ENCODE assay signal across 6 cellular contexts in the genomic region with DNA sequence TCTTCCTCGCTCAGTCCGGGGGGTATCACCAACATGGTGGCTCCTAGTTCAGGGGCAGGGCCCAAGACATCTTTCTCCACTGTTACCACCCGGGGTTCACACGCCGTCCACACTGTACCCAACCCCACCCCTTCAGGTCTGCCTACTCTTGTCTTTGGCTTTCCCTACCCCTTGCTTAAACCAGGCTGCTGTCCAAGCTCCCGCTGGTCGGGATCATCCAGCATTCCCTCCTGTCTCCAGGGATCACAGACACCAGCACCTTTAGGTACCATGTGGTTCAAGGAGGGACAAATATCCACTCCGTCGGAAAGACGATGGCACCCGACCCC. TPM values are rescaled to one million over a fixed set of nuclear protein-coding genes. Genes with fewer than 3 reads are reported as not detected.
A peak's percentile ranks its signal among the peaks of the same experiment; 100 is the strongest.
DNase-seq lines count a peak whose midpoint lies in the region; FAIRE-seq and TF ChIP-seq lines count a peak whose summit lies in the region.

No MANE protein-coding gene starts in this region.

- CTCF ChIA-PET in CD8-positive, alpha-beta memory T cell (lab: Charles Lee), result no interaction called here

- peaks cover 7 to 90% (median 20%) of the 10 kb centered on the region in 3 donors for H3K36me3 Mint-ChIP-seq in CD8-positive, alpha-beta memory T cell

- H3K9me2 ChIP-seq in MM.1S (replicated peaks; ENCODE audit: insufficient read depth, low read length), result no peaks in the 10 kb centered on the region

- H3K27me3 Mint-ChIP-seq in CD8-positive, alpha-beta memory T cell, result peaks cover 0 to 1% of the 10 kb centered on the region in 2 donors

- peak overlapping the region; percentile 100 for H3K4me3 ChIP-seq in CD8-positive, alpha-beta memory T cell (ENCODE audit: low read length)
- peak overlapping the region; percentile 99 for H3K4me3 ChIP-seq in MM.1S (ENCODE audit: low read length)
- H3K4me3 ChIP-seq in cardiac muscle cell, result peak overlapping the region; percentile 67
- H3K4me3 ChIP-seq in transverse colon, result peak overlapping the region; percentile 62 to 94 (median 80)

- TF ChIP-seq POLR2A in transverse colon (IDR thresholded peaks at IDR 0.05) (no peak), GM12891 (IDR thresholded peaks at IDR 0.05; ENCODE audit: low read depth, low read length) (no peak)

- H3K4me3 Mint-ChIP-seq in CD8-positive, alpha-beta memory T cell, result peak overlapping the region; percentile 88 to 98 (median 95)

- DNase-seq in CD8-positive, alpha-beta memory T cell, result no peak
- no peak for DNase-seq in MM.1S
- no peak for DNase-seq in cardiac muscle cell (ENCODE audit: low read depth in 1 of 2, low spot score in 1 of 2)
- DNase-seq in transverse colon, result no peak
- DNase-seq in GM12891 (ENCODE audit: insufficient read length, low spot score), result no peak
- no peak for DNase-seq in HK-2 (ENCODE audit: unreplicated experiment)

- no peaks in the 10 kb centered on the region for H3K27me3 ChIP-seq in CD8-positive, alpha-beta memory T cell (ENCODE audit: insufficient read depth, low read length, poor library complexity, severe bottlenecking)
- no peaks in the 10 kb centered on the region for H3K27me3 ChIP-seq in MM.1S (replicated peaks; ENCODE audit: insufficient read depth, low read length)
- no peaks in the 10 kb centered on the region for H3K27me3 ChIP-seq in cardiac muscle cell
- H3K27me3 ChIP-seq in transverse colon, result no peaks in the 10 kb centered on the region

- TF ChIP-seq CTCF in MM.1S (IDR thresholded peaks at IDR 0.05; ENCODE audit: low read length), result no peak
- TF ChIP-seq CTCF in cardiac muscle cell (IDR thresholded peaks at IDR 0.05; ENCODE audit: low read depth, low read length), result no peak
- no peak for TF ChIP-seq CTCF in transverse colon (IDR thresholded peaks at IDR 0.05)

- H3K79me2 ChIP-seq in MM.1S (ENCODE audit: low read length), result peaks cover 40% of the 10 kb centered on the region

- H3K27ac ChIP-seq in CD8-positive, alpha-beta memory T cell (ENCODE audit: low read depth, low read length), result peak overlapping the region; percentile 99
- peak overlapping the region; percentile 36; the same call in 1 of the 2 replicates for H3K27ac ChIP-seq in MM.1S (ENCODE audit: low read length)
- peak overlapping the region; percentile 76 for H3K27ac ChIP-seq in cardiac muscle cell
- peak overlapping the region; percentile 83 to 94 (median 86) for H3K27ac ChIP-seq in transverse colon

- POLR2A ChIA-PET in CD8-positive, alpha-beta memory T cell (lab: Charles Lee), result interaction anchor here (0.6 to 4.7 kb wide), 5 partner anchors 13 to 1857 kb away, joined by 3 to 71 read pairs (median 4); partner anchors contain the start of genes DXO and GPANK1

- H3K9me3 ChIP-seq in CD8-positive, alpha-beta memory T cell (ENCODE audit: low read length), result no peaks in the 10 kb centered on the region
- H3K9me3 ChIP-seq in MM.1S (replicated peaks; ENCODE audit: insufficient read depth, low read length) (no peaks in the 10 kb centered on the region), cardiac muscle cell (ENCODE audit: low read depth) (no peaks in the 10 kb centered on the region), transverse colon (no peaks in the 10 kb centered on the region)

- no peak for FAIRE-seq in GM12891 (lab: Jason Lieb, UNC)

- H3K4me1 Mint-ChIP-seq in CD8-positive, alpha-beta memory T cell, result peaks cover 34 to 47% (median 40%) of the 10 kb centered on the region in 3 donors

- no peaks in the 10 kb centered on the region for H3F3A ChIP-seq in MM.1S (ENCODE audit: insufficient read depth, low read length)

- no peak for TF ChIP-seq EP300 in transverse colon (IDR thresholded peaks at IDR 0.05; ENCODE audit: low read depth)

- H3K36me3 ChIP-seq in CD8-positive, alpha-beta memory T cell (ENCODE audit: insufficient read depth, low read length), result peaks cover 59% of the 10 kb centered on the region
- H3K36me3 ChIP-seq in MM.1S (replicated peaks; ENCODE audit: insufficient read depth, low read length) (0 out of 2 replicates have a peak, but pooled peaks cover 2% of the 10 kb centered on the region), cardiac muscle cell (peaks cover 15% of the 10 kb centered on the region), transverse colon (peaks cover 0 to 32% (median 12%) of the 10 kb centered on the region in 4 donors)

- peak overlapping the region; percentile 94 for H3K9ac ChIP-seq in MM.1S (ENCODE audit: low read length)

- no peaks in the 10 kb centered on the region for H3K9me3 Mint-ChIP-seq in CD8-positive, alpha-beta memory T cell

- in situ Hi-C loops in transverse colon (cut with MboI; ENCODE audit: low pct_ligation_motif_present in 1 of 4, low pct_unique_long_range_greater_than_20kb in 1 of 4, low sequenced_read_pairs in 3 of 4), result loop anchor here in 3 of 4 donors (10.0 to 25.0 kb wide), 3 partner anchors 54 to 284 kb away; partner anchors contain the start of gene ZBTB12 (in 1 of the 3)

- peak overlapping the region; percentile 97 for H2AFZ ChIP-seq in MM.1S (ENCODE audit: low read length)

- H4K20me1 ChIP-seq in MM.1S (ENCODE audit: insufficient read depth, low read length), result no peaks in the 10 kb centered on the region

- intact Hi-C loops in transverse colon (cut with DNase I; ENCODE audit: low total_unique reads), result no loop called here

- H3K27ac Mint-ChIP-seq in CD8-positive, alpha-beta memory T cell, result peak overlapping the region; percentile 96 to 99 (median 98)

- 9% methylated on average over 11 of the region's 11 CpGs; no CpG with 5 or more reads in 1 of the 2 donors for WGBS in transverse colon (ENCODE audit: low coverage in 1 of 2), 2 donors

- peak overlapping the region; percentile 74 for H3K4me2 ChIP-seq in MM.1S (ENCODE audit: low read depth, low read length)

- H3K4me1 ChIP-seq in CD8-positive, alpha-beta memory T cell (ENCODE audit: insufficient read depth, low read length), result peaks cover 27% of the 10 kb centered on the region
- H3K4me1 ChIP-seq in MM.1S (ENCODE audit: low read length), result peaks cover 15% of the 10 kb centered on the region
- H3K4me1 ChIP-seq in cardiac muscle cell (ENCODE audit: low read depth), result peaks cover 11% of the 10 kb centered on the region
- peaks cover 11 to 23% (median 19%) of the 10 kb centered on the region in 4 donors for H3K4me1 ChIP-seq in transverse colon

TF ChIP-seq in GM12891, 5 proteins besides CTCF, POLR2A, EP300 and RAD21:
- no peak for TF ChIP-seq POLR2AphosphoS5 (IDR thresholded peaks at IDR 0.05; ENCODE audit: low read depth, low read length)
- no peak for TF ChIP-seq SPI1 (IDR thresholded peaks at IDR 0.05; ENCODE audit: low read depth, low read length)
- TF ChIP-seq TAF1 (IDR thresholded peaks at IDR 0.05; ENCODE audit: low read depth, low read length), result no peak
- no peak for TF ChIP-seq POU2F2 (IDR thresholded peaks at IDR 0.05; ENCODE audit: low read depth, low read length)
- TF ChIP-seq PAX5 (IDR thresholded peaks at IDR 0.05; ENCODE audit: insufficient read depth, low read length, severe bottlenecking), result no peak

RNA-seq across cellular contexts. Expression of gene NELFE, which starts 0.4 kb away (rescaled TPM):
- 10 to 100 TPM; 86.1 to 90.6 TPM for total RNA-seq in CD8-positive, alpha-beta memory T cell
- polyA plus RNA-seq in CD8-positive, alpha-beta memory T cell, result 79.6 TPM
- total RNA-seq in cardiac muscle cell, result 165 and 186 TPM in 2 replicates
- polyA plus RNA-seq in cardiac muscle cell, result 146 and 201 TPM in 2 replicates
- total RNA-seq in transverse colon, result 100 to 1,000 TPM in 1 of 4 donors, 10 to 100 TPM in 3; 59.2 to 114 (median 88.0) TPM
- polyA plus RNA-seq in GM12891 (2012; ENCODE audit: low read depth, missing spikeins), result 54.2 TPM

RNA-seq across cellular contexts. Expression of gene SKIC2, which starts 0.6 kb away (rescaled TPM):
- total RNA-seq in CD8-positive, alpha-beta memory T cell, result 100 to 1,000 TPM; 110 to 114 TPM
- 21.1 TPM for polyA plus RNA-seq in CD8-positive, alpha-beta memory T cell
- 36.4 and 62.6 TPM in 2 replicates for total RNA-seq in cardiac muscle cell
- polyA plus RNA-seq in cardiac muscle cell, result 53.1 and 68.5 TPM in 2 replicates
- total RNA-seq in transverse colon, result 100 to 1,000 TPM in 1 of 4 donors, 10 to 100 TPM in 3; 52.8 to 173 (median 71.3) TPM
- 48.3 TPM for polyA plus RNA-seq in GM12891 (2012; ENCODE audit: low read depth, missing spikeins)

RNA-seq across cellular contexts. Expression of gene CFB, which starts 12.5 kb away (rescaled TPM):
- under 1 TPM; 0.31 to 0.40 TPM for total RNA-seq in CD8-positive, alpha-beta memory T cell
- 0.83 TPM for polyA plus RNA-seq in CD8-positive, alpha-beta memory T cell
- total RNA-seq in cardiac muscle cell, result 0.42 and 0.66 TPM in 2 replicates
- 1.3 TPM in 1 of 2 replicates, not detected in the other for polyA plus RNA-seq in cardiac muscle cell
- total RNA-seq in transverse colon, result 10 to 100 TPM in 3 of 4 donors, 1 to 10 TPM in 1; 9.0 to 59.7 (median 39.6) TPM
- 0.32 TPM for polyA plus RNA-seq in GM12891 (2012; ENCODE audit: low read depth, missing spikeins)

RNA-seq across cellular contexts. Expression of gene DXO, which starts 13.6 kb away (rescaled TPM):
- total RNA-seq in CD8-positive, alpha-beta memory T cell, result 10 to 100 TPM; 13.8 to 15.8 TPM
- polyA plus RNA-seq in CD8-positive, alpha-beta memory T cell, result 16.8 TPM
- total RNA-seq in cardiac muscle cell, result 36.7 and 44.9 TPM in 2 replicates
- polyA plus RNA-seq in cardiac muscle cell, result 37.6 and 49.9 TPM in 2 replicates
- 10 to 100 TPM; 17.5 to 29.9 (median 20.9) TPM for total RNA-seq in transverse colon
- 18.7 TPM for polyA plus RNA-seq in GM12891 (2012; ENCODE audit: low read depth, missing spikeins)

RNA-seq across cellular contexts. Expression of gene C4A, which starts 23.5 kb away (rescaled TPM):
- total RNA-seq in CD8-positive, alpha-beta memory T cell, result 1 to 10 TPM; 3.3 to 3.4 TPM
- 0.40 TPM for polyA plus RNA-seq in CD8-positive, alpha-beta memory T cell
- 2.1 and 2.2 TPM in 2 replicates for total RNA-seq in cardiac muscle cell
- polyA plus RNA-seq in cardiac muscle cell, result 1.9 and 2.5 TPM in 2 replicates
- 100 to 1,000 TPM in 1 of 4 donors, 10 to 100 TPM in 3; 16.9 to 210 (median 33.6) TPM for total RNA-seq in transverse colon
- 2.7 TPM for polyA plus RNA-seq in GM12891 (2012; ENCODE audit: low read depth, missing spikeins)

Comparison
In these comparisons a context has a peak if more than half of its experiments do, and no peak if none do; other contexts are left out.
1. H3K27ac ChIP-seq: peak in every context shown above with its lines; median percentile 99 in CD8-positive, alpha-beta memory T cell; 86 in transverse colon; 76 in cardiac muscle cell; 36 in MM.1S.